11 cellular contexts compared by ENCODE assay signal in genomic region chr14:69043007-69043444, GRCh38.
DNase-seq lines count a peak whose midpoint lies in the region; ATAC-seq, FAIRE-seq and TF ChIP-seq lines count a peak whose summit lies in the region.
"Had no signal": no experiment of that assay in that cellular context is flagged by ENCODE, and none has a peak within 500 bp of the region (broad histone marks: within the 10 kb centered on the region; RNA-seq: fewer than 3 reads in every experiment).

No MANE protein-coding gene starts in this region.

- TF ChIP-seq RAD21 in HepG2 (CRISPR knock-in tag; IDR thresholded peaks at IDR 0.05): no peak

- H3K4me1 ChIP-seq in HepG2 (ENCODE audit: insufficient read depth, low read length) (peaks cover 29% of the 10 kb centered on the region), suprapubic skin (peaks cover 61% of the 10 kb centered on the region)

- TF ChIP-seq EP300 in HepG2 (IDR thresholded peaks at IDR 0.05; ENCODE audit: low read depth in 2 of 2, low read length in 2 of 2): no peak
- no peak for TF ChIP-seq EP300 in HepG2 (CRISPR knock-in tag; IDR thresholded peaks at IDR 0.05; ENCODE audit: borderline replicate concordance)
- no peak for TF ChIP-seq EP300 in suprapubic skin (IDR thresholded peaks at IDR 0.05)

- H3K27ac Mint-ChIP-seq in progenitor cell of endocrine pancreas: no peak overlapping the region
- H3K27ac Mint-ChIP-seq: activated naive CD8-positive, alpha-beta T cell treated with anti-CD3 and anti-CD28 coated beads for 36 hours had no signal

- CTCF ChIA-PET in HepG2 (lab: Yijun Ruan, JAX; ENCODE audit: low intra/inter-chr PET ratio, low total read pairs): no interaction called here

- ATAC-seq in HepG2 (peak; percentile 75), GM19023 (IDR thresholded peaks at IDR 0.05; ENCODE audit: unreplicated experiment) (no peak)

- H3K9me3 ChIP-seq in HepG2 (ENCODE audit: low read length) (no peaks in the 10 kb centered on the region), suprapubic skin (no peaks in the 10 kb centered on the region)

- H3K79me2 ChIP-seq in HepG2 (ENCODE audit: insufficient read depth, low read length): no peaks in the 10 kb centered on the region

- H3K4me3 ChIP-seq in HepG2 (replicated peaks in 1 of 3; ENCODE audit: insufficient read depth in 1 of 3, low read depth in 2 of 3, low read length in 3 of 3) (no peak overlapping the region), suprapubic skin (no peak overlapping the region)

- peak overlapping the region; percentile 42 for H3K27ac ChIP-seq in caudate nucleus (ENCODE audit: low read depth, low read length)
- H3K27ac ChIP-seq in HepG2 (ENCODE audit: extremely low read length, insufficient read depth, low read length): no peak overlapping the region
- peak overlapping the region; percentile 53 for H3K27ac ChIP-seq in suprapubic skin

- no peak for FAIRE-seq in HepG2 (lab: Jason Lieb, UNC)

- H2AFZ ChIP-seq in HepG2 (ENCODE audit: low read length): no peak overlapping the region

- no peaks in the 10 kb centered on the region for H3K36me3 Mint-ChIP-seq in progenitor cell of endocrine pancreas (ENCODE audit: insufficient read depth)
- H3K36me3 Mint-ChIP-seq: activated naive CD8-positive, alpha-beta T cell treated with anti-CD3 and anti-CD28 coated beads for 36 hours had no signal

- intact Hi-C loops in HepG2 (cut with micrococcal nuclease; ENCODE audit: unreplicated experiment): no loop called here

- no TSS peak for BruUV-seq in HepG2 (replicated peaks; lab: Mats Ljungman, UMichigan)

- H3K9me3 Mint-ChIP-seq in progenitor cell of endocrine pancreas (ENCODE audit: low read depth): no peaks in the 10 kb centered on the region
- H3K9me3 Mint-ChIP-seq: activated naive CD8-positive, alpha-beta T cell treated with anti-CD3 and anti-CD28 coated beads for 36 hours had no signal

- TF ChIP-seq CTCF in HepG2 (CRISPR knock-in tag; IDR thresholded peaks at IDR 0.05): peak; percentile 19; the same call in 1 of the 2 replicates
- no peak for TF ChIP-seq CTCF in suprapubic skin (IDR thresholded peaks at IDR 0.05)
- TF ChIP-seq CTCF in progenitor cell of endocrine pancreas (IDR thresholded peaks at IDR 0.05; ENCODE audit: unreplicated experiment): no peak

- DNase-seq in NCI-H146 (lab: John Stamatoyannopoulos, UW) (peak; percentile 7), caudate nucleus (lab: John Stamatoyannopoulos, UW) (peak in 4 of 61 donors; percentile 8 to 36 (median 19)), HepG2 (ENCODE audit: low spot score) (no peak), suprapubic skin (ENCODE audit: low spot score in 2 of 2) (no peak), progenitor cell of endocrine pancreas (ENCODE audit: low spot score, unreplicated experiment) (no peak), erythroblast (lab: John Stamatoyannopoulos, UW) (no peak), HPDE6-E6E7 (ENCODE audit: extremely low spot score) (no peak)
- DNase-seq: activated naive CD8-positive, alpha-beta T cell treated with anti-CD3 and anti-CD28 coated beads for 36 hours; NCI-H2081; T-helper 9 cell had no signal

- H3K9ac ChIP-seq in HepG2 (ENCODE audit: insufficient read depth, low read depth, low read length): no peak overlapping the region

- POLR2A ChIA-PET in HepG2 (lab: Yijun Ruan, JAX): no interaction called here

- H3K27me3 Mint-ChIP-seq in progenitor cell of endocrine pancreas: peaks cover 15% of the 10 kb centered on the region

- H3K4me2 ChIP-seq in HepG2 (ENCODE audit: low read depth, low read length): peak overlapping the region; percentile 40

- H3K36me3 ChIP-seq in HepG2 (replicated peaks in 1 of 2; ENCODE audit: control insufficient read depth in 1 of 2, insufficient read depth in 2 of 2, low read length in 2 of 2): no peaks in the 10 kb centered on the region
- no peaks in the 10 kb centered on the region for H3K36me3 ChIP-seq in suprapubic skin

- WGBS in HepG2 (ENCODE audit: low lambda C conversion rate): 0% methylated on average over 7 of the region's 7 CpGs
- WGBS in suprapubic skin: 43% methylated on average over 7 of the region's 7 CpGs

- in situ Hi-C loops in HepG2 (cut with HindIII; ENCODE audit: extremely low pct_ligation_motif_present, low pct_unique_long_range_greater_than_20kb): no loop called here

- no peak overlapping the region for H3K4me3 Mint-ChIP-seq in progenitor cell of endocrine pancreas (ENCODE audit: low read depth)
- H3K4me3 Mint-ChIP-seq: activated naive CD8-positive, alpha-beta T cell treated with anti-CD3 and anti-CD28 coated beads for 36 hours had no signal

- peaks cover 14% of the 10 kb centered on the region for H3K4me1 Mint-ChIP-seq in progenitor cell of endocrine pancreas (ENCODE audit: low read depth)

- H3K27me3 ChIP-seq in HepG2 (ENCODE audit: control insufficient read depth in 1 of 2, insufficient read depth in 2 of 2, low read length in 2 of 2) (peaks cover 0 to 30% of the 10 kb centered on the region in 2 experiments; a peak in 3 of 5 replicates), suprapubic skin (no peaks in the 10 kb centered on the region)

- no peaks in the 10 kb centered on the region for H4K20me1 ChIP-seq in HepG2 (ENCODE audit: insufficient read depth, low read length)

- TF ChIP-seq POLR2A in HepG2 (IDR thresholded peaks at IDR 0.05; ENCODE audit: insufficient read depth in 1 of 2, low read depth in 2 of 2, low read length in 2 of 2): no peak
- no peak for TF ChIP-seq POLR2A in suprapubic skin (IDR thresholded peaks at IDR 0.05)
- TF ChIP-seq POLR2A in erythroblast (IDR thresholded peaks at IDR 0.05; ENCODE audit: low read length): no peak

TF ChIP-seq in HepG2, 621 proteins besides CTCF, POLR2A, EP300 and RAD21:
- TF ChIP-seq, protein P1, sequence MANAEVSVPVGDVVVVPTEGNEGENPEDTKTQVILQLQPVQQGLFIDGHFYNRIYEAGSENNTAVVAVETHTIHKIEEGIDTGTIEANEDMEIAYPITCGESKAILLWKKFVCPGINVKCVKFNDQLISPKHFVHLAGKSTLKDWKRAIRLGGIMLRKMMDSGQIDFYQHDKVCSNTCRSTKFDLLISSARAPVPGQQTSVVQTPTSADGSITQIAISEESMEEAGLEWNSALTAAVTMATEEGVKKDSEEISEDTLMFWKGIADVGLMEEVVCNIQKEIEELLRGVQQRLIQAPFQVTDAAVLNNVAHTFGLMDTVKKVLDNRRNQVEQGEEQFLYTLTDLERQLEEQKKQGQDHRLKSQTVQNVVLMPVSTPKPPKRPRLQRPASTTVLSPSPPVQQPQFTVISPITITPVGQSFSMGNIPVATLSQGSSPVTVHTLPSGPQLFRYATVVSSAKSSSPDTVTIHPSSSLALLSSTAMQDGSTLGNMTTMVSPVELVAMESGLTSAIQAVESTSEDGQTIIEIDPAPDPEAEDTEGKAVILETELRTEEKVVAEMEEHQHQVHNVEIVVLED (CRISPR knock-in tag; IDR thresholded peaks at IDR 0.05; ENCODE audit: borderline replicate concordance): no peak
- TF ChIP-seq, protein P2, sequence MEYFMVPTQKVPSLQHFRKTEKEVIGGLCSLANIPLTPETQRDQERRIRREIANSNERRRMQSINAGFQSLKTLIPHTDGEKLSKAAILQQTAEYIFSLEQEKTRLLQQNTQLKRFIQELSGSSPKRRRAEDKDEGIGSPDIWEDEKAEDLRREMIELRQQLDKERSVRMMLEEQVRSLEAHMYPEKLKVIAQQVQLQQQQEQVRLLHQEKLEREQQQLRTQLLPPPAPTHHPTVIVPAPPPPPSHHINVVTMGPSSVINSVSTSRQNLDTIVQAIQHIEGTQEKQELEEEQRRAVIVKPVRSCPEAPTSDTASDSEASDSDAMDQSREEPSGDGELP (IDR thresholded peaks at IDR 0.05; ENCODE audit: borderline replicate concordance, low read depth): 0 out of 2 replicates have a peak, but pooled peaks have one; percentile 13
- no peak for TF ChIP-seq RARG (CRISPR knock-in tag; IDR thresholded peaks at IDR 0.05; ENCODE audit: low read depth)
